ENCODE assay signal across 21 cellular contexts in genomic region chr5:96001262-96001661, GRCh38.
"Had no signal": no experiment of that assay in that cellular context is flagged by ENCODE, and none has a peak within 500 bp of the region (broad histone marks: within the 10 kb centered on the region; RNA-seq: fewer than 3 reads in every experiment).

No MANE protein-coding gene starts in this region.

- H3K36me3 ChIP-seq: brain microvascular endothelial cell, prostate gland, sigmoid colon, thyroid gland had no signal

- H3K36me3 Mint-ChIP-seq: activated naive CD4-positive, alpha-beta T cell treated with anti-CD3 and anti-CD28 coated beads, Interleukin-2, amount 50 U/mL, for 72 hours; stimulated activated memory B cell treated with anti-CD40 and anti-IgM and Interleukin-4, amounts not matched to agents 10 μg/mL and 1 μg/mL and 100 μg/mL, for 72 hours; WTC11 had no signal

- H3K9me3 ChIP-seq: prostate gland, sigmoid colon, thyroid gland had no signal

- FAIRE-seq: endothelial cell of umbilical vein had no signal

- H3K9me3 Mint-ChIP-seq: activated CD4-positive, alpha-beta T cell treated with anti-CD3 and anti-CD28 coated beads, Interleukin-2, amount 10 ng/mL, durations not matched to agents 24 days and 14 days; activated naive CD4-positive, alpha-beta T cell treated with anti-CD3 and anti-CD28 coated beads, Interleukin-2, amount 50 U/mL, for 72 hours; central memory CD8-positive, alpha-beta T cell; stimulated activated memory B cell treated with anti-CD40 and anti-IgM and Interleukin-4, amounts not matched to agents 10 μg/mL and 1 μg/mL and 100 μg/mL, for 72 hours had no signal

- H3K27ac Mint-ChIP-seq: activated CD4-positive, alpha-beta T cell treated with anti-CD3 and anti-CD28 coated beads, Interleukin-2, amount 10 ng/mL, durations not matched to agents 24 days and 14 days; activated CD8-positive, alpha-beta T cell treated with anti-CD3 and anti-CD28 coated beads, Interleukin-2, amount 10 ng/mL, durations not matched to agents 7 days and 5 days; activated naive CD4-positive, alpha-beta T cell treated with anti-CD3 and anti-CD28 coated beads, Interleukin-2, amount 50 U/mL, for 72 hours; stimulated activated memory B cell treated with anti-CD40 and anti-IgM and Interleukin-4, amounts not matched to agents 10 μg/mL and 1 μg/mL and 100 μg/mL, for 72 hours; T-helper 1 cell treated with Interleukin-12 subunit alpha and Interleukin-12 subunit beta and Interleukin-4 antibody, amounts not matched to agents 30 μg/mL and 1 μg/mL, for 36 hours; WTC11 had no signal

- H3K27me3 ChIP-seq: brain microvascular endothelial cell, sigmoid colon, thyroid gland had no signal

- H3K4me3 ChIP-seq: prostate gland, sigmoid colon, thyroid gland had no signal

- ATAC-seq: activated CD8-positive, alpha-beta T cell treated with anti-CD3 and anti-CD28 coated beads, Interleukin-2, amount 10 ng/mL, durations not matched to agents 7 days and 5 days; activated naive CD4-positive, alpha-beta T cell treated with anti-CD3 and anti-CD28 coated beads, Interleukin-2, amount 50 U/mL, for 72 hours; stimulated activated memory B cell treated with anti-CD40 and anti-IgM and Interleukin-4, amounts not matched to agents 10 μg/mL and 1 μg/mL and 100 μg/mL, for 72 hours; WTC11 had no signal

- H3K4me3 Mint-ChIP-seq: activated CD4-positive, alpha-beta T cell treated with anti-CD3 and anti-CD28 coated beads, Interleukin-2, amount 10 ng/mL, durations not matched to agents 24 days and 14 days; activated CD8-positive, alpha-beta T cell treated with anti-CD3 and anti-CD28 coated beads, Interleukin-2, amount 10 ng/mL, durations not matched to agents 7 days and 5 days; central memory CD8-positive, alpha-beta T cell; stimulated activated memory B cell treated with anti-CD40 and anti-IgM and Interleukin-4, amounts not matched to agents 10 μg/mL and 1 μg/mL and 100 μg/mL, for 72 hours; T-helper 1 cell treated with Interleukin-12 subunit alpha and Interleukin-12 subunit beta and Interleukin-4 antibody, amounts not matched to agents 30 μg/mL and 1 μg/mL, for 36 hours; WTC11 had no signal

- H3K4me1 ChIP-seq: sigmoid colon, thyroid gland had no signal

- DNase-seq: activated CD4-positive, alpha-beta T cell treated with anti-CD3 and anti-CD28 coated beads, Interleukin-2, amount 10 ng/mL, durations not matched to agents 24 days and 14 days; activated CD8-positive, alpha-beta memory T cell treated with anti-CD3 and anti-CD28 coated beads, Interleukin-2, amount 50 U/mL, for 4 hours; activated CD8-positive, alpha-beta T cell treated with anti-CD3 and anti-CD28 coated beads, Interleukin-2, amount 10 ng/mL, durations not matched to agents 7 days and 5 days; activated effector memory CD4-positive, alpha-beta T cell treated with anti-CD3 and anti-CD28 coated beads, Interleukin-2, amount 50 U/mL, for 16 hours; activated T-cell treated with anti-CD3 and anti-CD28 coated beads, Interleukin-2, amount 50 U/mL, for 48 hours; amniotic stem cell; brain microvascular endothelial cell; effector CD8-positive, alpha-beta T cell; foreskin fibroblast; midbrain; sigmoid colon; stimulated activated CD4-positive, alpha-beta T cell treated with anti-CD3 and anti-CD28 coated beads, Interleukin-12 subunit alpha, Interleukin-12 subunit beta, amount 100 ng/mL, for 4 hours; stimulated activated CD4-positive, alpha-beta T cell treated with anti-CD3 and anti-CD28 coated beads, Interleukin-2, amount 100 ng/mL, for 24 hours; thyroid gland had no signal

- H3K4me1 Mint-ChIP-seq: central memory CD8-positive, alpha-beta T cell; stimulated activated memory B cell treated with anti-CD40 and anti-IgM and Interleukin-4, amounts not matched to agents 10 μg/mL and 1 μg/mL and 100 μg/mL, for 72 hours; WTC11 had no signal

- H3K27ac ChIP-seq: brain microvascular endothelial cell, prostate gland, sigmoid colon, thyroid gland had no signal

- H3K27me3 Mint-ChIP-seq: activated CD4-positive, alpha-beta T cell treated with anti-CD3 and anti-CD28 coated beads, Interleukin-2, amount 10 ng/mL, durations not matched to agents 24 days and 14 days; stimulated activated memory B cell treated with anti-CD40 and anti-IgM and Interleukin-4, amounts not matched to agents 10 μg/mL and 1 μg/mL and 100 μg/mL, for 72 hours had no signal
